In the genomic region with DNA sequence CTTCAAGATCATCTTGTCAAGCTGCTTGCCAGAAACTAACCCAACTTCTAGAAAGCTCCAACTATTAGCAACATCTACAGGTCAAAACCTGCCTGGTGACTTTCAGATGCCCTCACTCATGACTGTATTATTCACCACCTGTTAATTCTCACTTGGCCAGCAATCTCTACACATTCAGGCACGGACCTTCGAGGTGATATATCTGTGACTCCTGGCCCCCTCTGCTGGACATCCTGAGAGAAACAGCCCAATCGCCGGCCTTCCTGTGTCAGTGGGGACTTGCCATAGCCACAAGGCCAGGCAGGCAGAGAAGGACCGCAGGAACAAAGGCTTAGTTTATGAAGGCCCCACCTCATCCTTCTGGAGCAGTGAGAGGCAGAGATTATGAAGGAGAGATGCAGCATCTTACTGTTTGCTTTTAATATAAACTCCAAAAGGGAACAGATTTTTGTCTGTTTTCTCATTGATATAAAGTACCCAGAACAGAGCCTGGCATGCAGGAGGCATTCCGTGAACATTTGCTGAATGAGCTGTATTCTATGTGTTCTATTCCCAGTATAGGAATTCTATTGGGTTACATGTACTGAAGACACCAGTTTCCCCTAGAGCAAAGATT, we compare ENCODE assay signal across 8 cellular contexts. TPM values are rescaled to one million over a fixed set of nuclear protein-coding genes. Genes with fewer than 3 reads are reported as not detected.
DNase-seq lines count a peak whose midpoint lies in the region; ATAC-seq and TF ChIP-seq lines count a peak whose summit lies in the region.

No MANE protein-coding gene starts in this region.

- DNase-seq in CD14-positive monocyte (ENCODE audit: low spot score) (no peak), GM20000 (ENCODE audit: low spot score) (peak; percentile 79), NB4 (ENCODE audit: low read depth) (peak; percentile 69), brain pericyte (ENCODE audit: low read depth, low spot score) (peak; percentile 33), iPS DF 4.7 (ENCODE audit: extremely low read depth, low spot score) (peak; percentile 36), smooth muscle cell (lab: John Stamatoyannopoulos, UW; ENCODE audit: unreplicated experiment) (peak; percentile 15)

- no peaks in the 10 kb centered on the region for H3K27me3 Mint-ChIP-seq in CD14-positive monocyte (ENCODE audit: low read depth in 3 of 3)

- no peak for ATAC-seq in HG03108 (IDR thresholded peaks at IDR 0.05; ENCODE audit: unreplicated experiment)

- H3K4me2 ChIP-seq in SU-DHL-6 (ENCODE audit: low read depth, low read length, poor library complexity, severe bottlenecking) (no peak overlapping the region), smooth muscle cell (no peak overlapping the region)

- no peaks in the 10 kb centered on the region for H3K9me2 ChIP-seq in SU-DHL-6 (replicated peaks; ENCODE audit: insufficient read depth, low read length)

- no peak overlapping the region for H3K4me3 Mint-ChIP-seq in CD14-positive monocyte

- intact Hi-C loops in CD14-positive monocyte (cut with micrococcal nuclease): no loop called here

- H3K4me1 Mint-ChIP-seq in CD14-positive monocyte: peaks cover 11% of the 10 kb centered on the region

- no peak overlapping the region for H3K27ac Mint-ChIP-seq in CD14-positive monocyte

- 40% methylated on average over 6 of the region's 6 CpGs for WGBS in smooth muscle cell (ENCODE audit: low lambda C conversion rate)

- no peaks in the 10 kb centered on the region for H3K79me2 ChIP-seq in SU-DHL-6 (ENCODE audit: insufficient read depth, low read length)
- no peaks in the 10 kb centered on the region for H3K79me2 ChIP-seq in smooth muscle cell (ENCODE audit: low read depth)

- no peaks in the 10 kb centered on the region for H3K4me1 ChIP-seq in smooth muscle cell (ENCODE audit: low read depth)

- no peak overlapping the region for H3K4me3 ChIP-seq in NB4 (ENCODE audit: low read depth, low read length)
- no peak overlapping the region for H3K4me3 ChIP-seq in SU-DHL-6 (ENCODE audit: insufficient read depth, low read length, poor library complexity, severe bottlenecking)
- H3K4me3 ChIP-seq in smooth muscle cell: no peak overlapping the region

- H4K20me1 ChIP-seq in SU-DHL-6 (ENCODE audit: low read depth, low read length): no peaks in the 10 kb centered on the region
- H4K20me1 ChIP-seq in smooth muscle cell (ENCODE audit: low read depth): peaks cover 19% of the 10 kb centered on the region

- TF ChIP-seq POLR2A in NB4 (IDR thresholded peaks at IDR 0.05; ENCODE audit: extremely low read depth, insufficient read length): no peak

- no peaks in the 10 kb centered on the region for H3K9me3 Mint-ChIP-seq in CD14-positive monocyte

- no peaks in the 10 kb centered on the region for H3K9me3 ChIP-seq in SU-DHL-6 (ENCODE audit: insufficient read depth, low read length)
- H3K9me3 ChIP-seq in smooth muscle cell (replicated peaks; ENCODE audit: low read depth): no peaks in the 10 kb centered on the region

- no peak overlapping the region for H3K27ac ChIP-seq in SU-DHL-6 (ENCODE audit: low read depth, low read length)
- H3K27ac ChIP-seq in smooth muscle cell (ENCODE audit: low read depth): no peak overlapping the region

- H3K9ac ChIP-seq in SU-DHL-6 (ENCODE audit: low read length): no peak overlapping the region
- no peak overlapping the region for H3K9ac ChIP-seq in smooth muscle cell (ENCODE audit: low read depth)

- TF ChIP-seq CTCF in CD14-positive monocyte (IDR thresholded peaks at IDR 0.05): peak; percentile 54
- TF ChIP-seq CTCF in GM20000 (IDR thresholded peaks at IDR 0.05; ENCODE audit: extremely low read depth, missing control alignments): peak; percentile 49
- TF ChIP-seq CTCF in NB4 (IDR thresholded peaks at IDR 0.05; ENCODE audit: low read depth, low read length): peak; percentile 71
- peak; percentile 47 for TF ChIP-seq CTCF in SU-DHL-6 (IDR thresholded peaks at IDR 0.05; ENCODE audit: insufficient read depth, low read length, poor library complexity, severe bottlenecking)
- TF ChIP-seq CTCF in smooth muscle cell (IDR thresholded peaks at IDR 0.05; ENCODE audit: borderline replicate concordance, insufficient read depth, poor library complexity, severe bottlenecking): peak; percentile 64

- no peaks in the 10 kb centered on the region for H3F3A ChIP-seq in SU-DHL-6 (ENCODE audit: insufficient read depth)
- peaks cover 4% of the 10 kb centered on the region for H3F3A ChIP-seq in smooth muscle cell (ENCODE audit: low read depth)

- H2AFZ ChIP-seq in SU-DHL-6 (ENCODE audit: low read depth, low read length, severe bottlenecking): no peak overlapping the region
- H2AFZ ChIP-seq in smooth muscle cell (ENCODE audit: low read depth): no peak overlapping the region

- H3K36me3 ChIP-seq in SU-DHL-6 (ENCODE audit: low read length) (0 out of 2 replicates have a peak, but pooled peaks cover 6% of the 10 kb centered on the region), smooth muscle cell (ENCODE audit: low read depth) (no peaks in the 10 kb centered on the region)

- peaks cover 36 to 61% of the 10 kb centered on the region in 2 donors for H3K36me3 Mint-ChIP-seq in CD14-positive monocyte

- H3K27me3 ChIP-seq in SU-DHL-6 (ENCODE audit: low read length) (no peaks in the 10 kb centered on the region), smooth muscle cell (ENCODE audit: low read depth) (no peaks in the 10 kb centered on the region)

RNA-seq across cellular contexts. Expression of gene OCA2, which starts 24.4 kb away (rescaled TPM):
- polyA plus RNA-seq in CD14-positive monocyte (not detected), smooth muscle cell (0.16 TPM in 1 of 2 replicates, not detected in the other)
- not detected in 2 replicates for total RNA-seq in smooth muscle cell
